ENCODE assay signal across 1 cellular context in the genomic region with DNA sequence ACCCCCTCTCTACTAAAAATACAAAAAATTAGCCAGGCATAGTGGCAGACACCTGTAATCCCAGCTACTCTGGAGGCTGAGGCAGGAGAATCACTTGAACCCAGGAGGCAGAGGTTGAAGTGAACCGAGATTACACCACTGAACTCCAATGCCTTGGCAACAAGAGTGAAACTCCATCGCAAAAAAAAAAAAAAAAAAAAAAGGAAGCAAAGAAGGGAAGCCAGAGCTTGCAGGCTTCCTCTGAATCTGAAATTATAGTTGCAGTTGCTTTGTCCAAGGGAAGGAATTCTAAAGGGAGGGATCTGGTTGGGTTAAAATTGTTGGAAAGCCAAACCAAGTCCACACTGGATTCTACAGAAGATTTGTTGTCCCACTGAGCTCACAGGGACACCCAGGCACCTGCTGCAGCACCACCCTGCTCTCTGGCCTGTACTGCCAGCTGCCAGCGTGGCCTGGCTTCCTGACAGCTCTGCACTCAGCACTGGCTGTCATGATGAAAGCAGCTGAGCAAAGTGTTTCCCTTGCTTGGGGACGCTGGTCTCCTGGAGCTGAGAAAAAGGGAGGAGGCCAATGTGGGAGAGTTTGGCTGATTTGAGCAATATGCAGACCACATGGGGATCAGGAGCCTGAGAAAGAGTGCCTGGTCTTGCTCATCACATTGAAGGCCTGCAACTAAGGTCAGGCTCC.
TF ChIP-seq lines count a peak whose summit lies in the region.

No MANE protein-coding gene starts in this region.

TF ChIP-seq in SK-N-SH treated with all-trans-retinoic acid at 6 μM for 48 hours, 23 proteins besides CTCF, POLR2A, EP300 and RAD21 (continued from another document):
- TF ChIP-seq CREB5 (CRISPR knock-in tag; IDR thresholded peaks at IDR 0.05; ENCODE audit: low read depth) (no peak), GLIS3 (CRISPR knock-in tag; IDR thresholded peaks at IDR 0.05) (no peak), ISL1 (CRISPR knock-in tag; IDR thresholded peaks at IDR 0.05) (no peak), OSR1 (CRISPR knock-in tag; IDR thresholded peaks at IDR 0.05) (no peak), ZNF8 (CRISPR knock-in tag; IDR thresholded peaks at IDR 0.05) (no peak), ZFP3 (CRISPR knock-in tag; IDR thresholded peaks at IDR 0.05) (no peak), RARB (CRISPR knock-in tag; IDR thresholded peaks at IDR 0.05) (no peak), TOX (CRISPR knock-in tag; IDR thresholded peaks at IDR 0.05; ENCODE audit: borderline replicate concordance) (no peak)
- TF ChIP-seq, protein P1, sequence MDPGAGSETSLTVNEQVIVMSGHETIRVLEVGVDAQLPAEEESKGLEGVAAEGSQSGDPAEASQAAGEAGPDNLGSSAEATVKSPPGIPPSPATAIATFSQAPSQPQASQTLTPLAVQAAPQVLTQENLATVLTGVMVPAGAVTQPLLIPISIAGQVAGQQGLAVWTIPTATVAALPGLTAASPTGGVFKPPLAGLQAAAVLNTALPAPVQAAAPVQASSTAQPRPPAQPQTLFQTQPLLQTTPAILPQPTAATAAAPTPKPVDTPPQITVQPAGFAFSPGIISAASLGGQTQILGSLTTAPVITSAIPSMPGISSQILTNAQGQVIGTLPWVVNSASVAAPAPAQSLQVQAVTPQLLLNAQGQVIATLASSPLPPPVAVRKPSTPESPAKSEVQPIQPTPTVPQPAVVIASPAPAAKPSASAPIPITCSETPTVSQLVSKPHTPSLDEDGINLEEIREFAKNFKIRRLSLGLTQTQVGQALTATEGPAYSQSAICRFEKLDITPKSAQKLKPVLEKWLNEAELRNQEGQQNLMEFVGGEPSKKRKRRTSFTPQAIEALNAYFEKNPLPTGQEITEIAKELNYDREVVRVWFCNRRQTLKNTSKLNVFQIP (CRISPR knock-in tag; IDR thresholded peaks at IDR 0.05; ENCODE audit: borderline replicate concordance, low read depth) = no peak
